8 cellular contexts compared by ENCODE assay signal in genomic region chr1:96721382-96722160, GRCh38. TPM values are rescaled to one million over a fixed set of nuclear protein-coding genes. Genes with fewer than 3 reads are reported as not detected.
DNase-seq lines count a peak whose midpoint lies in the region; ATAC-seq and TF ChIP-seq lines count a peak whose summit lies in the region.

PTBP2 (plus strand) TSS chr1:96721784; CDS start chr1:96721865, 81 bp downstream.

- CTCF ChIA-PET in activated CD8-positive, alpha-beta memory T cell treated with anti-CD3 and anti-CD28 coated beads, Interleukin-2, amount 10 ng/mL, durations not matched to agents 7 days and 5 days (lab: Charles Lee), result no interaction called here

- TF ChIP-seq CTCF in HL-60 (IDR thresholded peaks at IDR 0.05; ENCODE audit: insufficient read depth, low read length), result no peak

- H3K4me3 ChIP-seq in HL-60 (replicated peaks; ENCODE audit: insufficient read depth, low read length), result peak within 1 kb of the TSS; percentile 74
- peak within 1 kb of the TSS; percentile 96 for H3K4me3 ChIP-seq in endocrine pancreas (ENCODE audit: control insufficient read depth, insufficient read depth, low read length)

- peak; percentile 91 for ATAC-seq in GM19467 (IDR thresholded peaks at IDR 0.05; ENCODE audit: unreplicated experiment)
- peak; percentile 96 for ATAC-seq in activated CD8-positive, alpha-beta memory T cell treated with anti-CD3 and anti-CD28 coated beads, Interleukin-2, amount 10 ng/mL, durations not matched to agents 7 days and 5 days

- peak within 1 kb of the TSS; percentile 87 for H3K4me3 Mint-ChIP-seq in activated CD8-positive, alpha-beta memory T cell treated with anti-CD3 and anti-CD28 coated beads, Interleukin-2, amount 10 ng/mL, durations not matched to agents 7 days and 5 days

- H3K36me3 Mint-ChIP-seq in activated CD8-positive, alpha-beta memory T cell treated with anti-CD3 and anti-CD28 coated beads, Interleukin-2, amount 10 ng/mL, durations not matched to agents 7 days and 5 days, result peaks cover 20% of the 10 kb centered on the region

- no peaks in the 10 kb centered on the region for H3K27me3 ChIP-seq in HL-60 (ENCODE audit: insufficient read depth, poor library complexity, severe bottlenecking)
- H3K27me3 ChIP-seq in endocrine pancreas (ENCODE audit: control insufficient read depth, insufficient read depth, low read length), result no peaks in the 10 kb centered on the region

- peak within 1 kb of the TSS; percentile 87 for H3K27ac Mint-ChIP-seq in activated CD8-positive, alpha-beta memory T cell treated with anti-CD3 and anti-CD28 coated beads, Interleukin-2, amount 10 ng/mL, durations not matched to agents 7 days and 5 days

- peak within 1 kb of the TSS; percentile 97 for H3K27ac ChIP-seq in HL-60 (replicated peaks)

- H3K9me3 Mint-ChIP-seq in activated CD8-positive, alpha-beta memory T cell treated with anti-CD3 and anti-CD28 coated beads, Interleukin-2, amount 10 ng/mL, durations not matched to agents 7 days and 5 days (ENCODE audit: low read depth), result no peaks in the 10 kb centered on the region

- peaks cover 11% of the 10 kb centered on the region for H3K4me1 ChIP-seq in endocrine pancreas (ENCODE audit: control insufficient read depth, insufficient read depth, low read length)

- H3K9me3 ChIP-seq in endocrine pancreas (ENCODE audit: control insufficient read depth, low read length), result no peaks in the 10 kb centered on the region

- H3K9ac ChIP-seq in endocrine pancreas (ENCODE audit: control insufficient read depth, insufficient read depth, low read length), result peak within 1 kb of the TSS; percentile 88

- H3K4me1 Mint-ChIP-seq in activated CD8-positive, alpha-beta memory T cell treated with anti-CD3 and anti-CD28 coated beads, Interleukin-2, amount 10 ng/mL, durations not matched to agents 7 days and 5 days, result peaks cover 23% of the 10 kb centered on the region

- no peaks in the 10 kb centered on the region for H3K36me3 ChIP-seq in endocrine pancreas (ENCODE audit: control insufficient read depth, insufficient read depth, low read length)

- peak; percentile 33 for DNase-seq in COLO829 (ENCODE audit: low spot score)
- peak; percentile 28 to 80 for DNase-seq in HL-60 (ENCODE audit: low read depth in 1 of 2, low spot score in 1 of 2)
- peak; percentile 74 to 90 for DNase-seq in NOMO-1 (lab: John Stamatoyannopoulos, UW; ENCODE audit: unreplicated experiment in 2 of 2)
- DNase-seq in activated CD8-positive, alpha-beta memory T cell treated with anti-CD3 and anti-CD28 coated beads, Interleukin-2, amount 10 ng/mL, durations not matched to agents 7 days and 5 days, result peak; percentile 87
- peak; percentile 95 for DNase-seq in mesenteric fat pad (ENCODE audit: low spot score)
- DNase-seq in stimulated activated CD8-positive, alpha-beta memory T cell treated with anti-CD3 and anti-CD28 coated beads, Interleukin-15, amount 100 ng/mL, for 24 hours (ENCODE audit: low read depth), result peak; percentile 58

- no peaks in the 10 kb centered on the region for H3K27me3 Mint-ChIP-seq in activated CD8-positive, alpha-beta memory T cell treated with anti-CD3 and anti-CD28 coated beads, Interleukin-2, amount 10 ng/mL, durations not matched to agents 7 days and 5 days

RNA-seq across cellular contexts. Expression of gene PTBP2, which starts in this region (rescaled TPM):
- total RNA-seq in activated CD8-positive, alpha-beta memory T cell treated with anti-CD3 and anti-CD28 coated beads, Interleukin-2, amount 10 ng/mL, durations not matched to agents 7 days and 5 days, result 10 to 100 TPM; 10.7 to 13.3 TPM
- 24.0 TPM for total RNA-seq in mesenteric fat pad

Comparison
In these comparisons a context has a peak if more than half of its experiments do, and no peak if none do; other contexts are left out.
1. Peak in every context shown above with its lines: DNase-seq, ATAC-seq, H3K4me3 ChIP-seq and H3K27ac ChIP-seq.
2. DNase-seq: peak in every context shown above with its lines; median percentile 95 in mesenteric fat pad; 87 in activated CD8-positive, alpha-beta memory T cell treated with anti-CD3 and anti-CD28 coated beads, Interleukin-2, amount 10 ng/mL, durations not matched to agents 7 days and 5 days; 82 in NOMO-1; 58 in stimulated activated CD8-positive, alpha-beta memory T cell treated with anti-CD3 and anti-CD28 coated beads, Interleukin-15, amount 100 ng/mL, for 24 hours; 54 in HL-60; 33 in COLO829.